Comparison of ENCODE assay signal across 1 cellular context in genomic region chr14:21075719-21076437, GRCh38.
TF ChIP-seq lines count a peak whose summit lies in the region.

No MANE protein-coding gene starts in this region.

TF ChIP-seq in K562, 482 proteins besides CTCF, POLR2A, EP300 and RAD21:
- no peak for TF ChIP-seq PRDM10 (IDR thresholded peaks at IDR 0.05; ENCODE audit: partially characterized antibody)
- peak; percentile 64 for TF ChIP-seq NFIC (IDR thresholded peaks at IDR 0.05)
- TF ChIP-seq ESRRA (IDR thresholded peaks at IDR 0.05; ENCODE audit: borderline replicate concordance, low read depth), result peak; percentile 66; the same call in 1 of the 2 replicates
- TF ChIP-seq NR2C1 (IDR thresholded peaks at IDR 0.05), result peak; percentile 51
- TF ChIP-seq NR2C1 (tag; IDR thresholded peaks at IDR 0.05), result peak; percentile 49; the same call in 1 of the 2 replicates
